In the genomic region with DNA sequence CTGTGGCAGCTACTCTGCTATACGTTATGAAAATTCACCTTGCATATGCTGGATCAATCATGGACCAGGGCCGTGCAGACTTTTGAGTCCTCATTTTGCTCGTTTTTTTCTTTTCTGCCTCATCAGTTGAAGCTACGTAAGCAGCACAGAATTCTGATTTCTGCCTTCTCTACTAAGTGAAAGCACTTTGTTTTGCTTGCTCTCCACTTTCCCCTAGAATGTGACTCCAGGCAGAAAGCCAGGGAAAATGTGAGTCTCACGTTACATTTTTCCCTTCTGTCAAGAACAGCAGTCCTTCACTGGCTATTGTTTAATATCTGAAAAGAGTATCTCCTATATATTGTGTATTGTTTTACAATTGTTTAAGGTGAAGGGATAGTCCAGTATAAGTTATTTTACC, we compare ENCODE assay signal across 14 cellular contexts.
DNase-seq lines count a peak whose midpoint lies in the region; ATAC-seq, FAIRE-seq and TF ChIP-seq lines count a peak whose summit lies in the region.
"Had no signal": no experiment of that assay in that cellular context is flagged by ENCODE, and none has a peak within 500 bp of the region (broad histone marks: within the 10 kb centered on the region; RNA-seq: fewer than 3 reads in every experiment).

No MANE protein-coding gene starts in this region.

- H3K27me3 Mint-ChIP-seq in endothelial cell (ENCODE audit: unreplicated experiment), result no peaks in the 10 kb centered on the region
- H3K27me3 Mint-ChIP-seq: activated B cell treated with CpG ODN at 0.5 μM for 24 hours; dendritic cell treated with granulocyte-macrophage colony-stimulating factor and Interleukin-4, amounts not matched to agents 40 ng/mL and 50 ng/mL, for 4 days had no signal

- POLR2A ChIA-PET in SK-N-SH (lab: Yijun Ruan, JAX), result no interaction called here

- H3K27me3 ChIP-seq in SK-N-SH (ENCODE audit: insufficient read depth) (no peaks in the 10 kb centered on the region), breast epithelium (no peaks in the 10 kb centered on the region), left lung (no peaks in the 10 kb centered on the region), WERI-Rb-1 (ENCODE audit: insufficient read depth, low read depth, severe bottlenecking) (no peaks in the 10 kb centered on the region)

- H3K9me3 Mint-ChIP-seq in endothelial cell (ENCODE audit: unreplicated experiment), result no peaks in the 10 kb centered on the region
- H3K9me3 Mint-ChIP-seq: activated B cell treated with CpG ODN at 0.5 μM for 24 hours; dendritic cell treated with granulocyte-macrophage colony-stimulating factor and Interleukin-4, amounts not matched to agents 40 ng/mL and 50 ng/mL, for 4 days had no signal

- TF ChIP-seq POLR2A in breast epithelium (IDR thresholded peaks at IDR 0.05), result no peak

- H3K36me3 Mint-ChIP-seq in endothelial cell (ENCODE audit: low read depth, unreplicated experiment), result no peaks in the 10 kb centered on the region

- H3K27ac ChIP-seq in SK-N-SH (ENCODE audit: low read depth in 2 of 2, low read length in 1 of 2) (no peak overlapping the region), breast epithelium (no peak overlapping the region), left lung (peak overlapping the region in 1 of 2 donors; percentile 60), WERI-Rb-1 (no peak overlapping the region)

- H3K9me2 ChIP-seq in SK-N-SH, result no peaks in the 10 kb centered on the region

- DNase-seq in SK-N-SH (no peak), breast epithelium (ENCODE audit: low spot score in 2 of 2) (no peak), left lung (peak in 1 of 2 donors; percentile 34), urothelium cell line (ENCODE audit: low spot score) (no peak), endothelial cell (ENCODE audit: low spot score) (no peak), WERI-Rb-1 (no peak)
- DNase-seq: activated B cell treated with CpG ODN at 0.5 μM for 24 hours, NCI-H146, Right ventricle myocardium superior had no signal

- no peaks in the 10 kb centered on the region for H4K20me1 ChIP-seq in SK-N-SH (ENCODE audit: insufficient read depth)

- peak overlapping the region in 1 of 2 experiments; percentile 37; a peak in 2 of 4 replicates for H3K4me3 ChIP-seq in SK-N-SH (ENCODE audit: low read depth in 2 of 2, low read length in 1 of 2)
- peak overlapping the region; percentile 8 to 37 (median 35) for H3K4me3 ChIP-seq in breast epithelium
- H3K4me3 ChIP-seq in left lung, result peak overlapping the region in 1 of 2 donors; percentile 4
- no peak overlapping the region for H3K4me3 ChIP-seq in WERI-Rb-1 (ENCODE audit: low read depth, low read length)

- no peaks in the 10 kb centered on the region for H3F3A ChIP-seq in SK-N-SH (replicated peaks; ENCODE audit: insufficient read depth)

- H3K4me3 Mint-ChIP-seq in endothelial cell (ENCODE audit: unreplicated experiment), result no peak overlapping the region
- H3K4me3 Mint-ChIP-seq: activated B cell treated with CpG ODN at 0.5 μM for 24 hours; activated T-helper 1 cell treated with anti-CD3 and anti-CD28 coated beads, Interleukin-12 subunit alpha, Interleukin-12 subunit beta, Interleukin-2, Interleukin-4 antibody, amounts not matched to agents 30 ng/mL and 10 ng/mL and 1 ng/mL, durations not matched to agents 14 hours and 24 hours and 36 hours; dendritic cell treated with granulocyte-macrophage colony-stimulating factor and Interleukin-4, amounts not matched to agents 40 ng/mL and 50 ng/mL, for 4 days had no signal

- no peak overlapping the region for H3K9ac ChIP-seq in SK-N-SH

- peak; percentile 46 for FAIRE-seq in urothelium cell line (lab: Jason Lieb, UNC)
- FAIRE-seq: GM18507 had no signal

- H3K27ac Mint-ChIP-seq in endothelial cell (ENCODE audit: unreplicated experiment), result no peak overlapping the region
- H3K27ac Mint-ChIP-seq: activated B cell treated with CpG ODN at 0.5 μM for 24 hours; activated T-helper 1 cell treated with anti-CD3 and anti-CD28 coated beads, Interleukin-12 subunit alpha, Interleukin-12 subunit beta, Interleukin-2, Interleukin-4 antibody, amounts not matched to agents 30 ng/mL and 10 ng/mL and 1 ng/mL, durations not matched to agents 14 hours and 24 hours and 36 hours; dendritic cell treated with granulocyte-macrophage colony-stimulating factor and Interleukin-4, amounts not matched to agents 40 ng/mL and 50 ng/mL, for 4 days had no signal

- CTCF ChIA-PET in SK-N-SH (lab: Yijun Ruan, JAX), result no interaction called here

- ATAC-seq in SK-N-SH treated with all-trans-retinoic acid at 6 μM for 48 hours (no peak), left lung (peak; percentile 91), HG02623 (IDR thresholded peaks at IDR 0.05; ENCODE audit: unreplicated experiment) (no peak)

- H2AFZ ChIP-seq in SK-N-SH (ENCODE audit: low read depth), result no peak overlapping the region

- H3K36me3 ChIP-seq in SK-N-SH (replicated peaks in 1 of 2; ENCODE audit: control insufficient read depth in 1 of 2, insufficient read depth in 2 of 2, low read length in 1 of 2), result no peaks in the 10 kb centered on the region
- no peaks in the 10 kb centered on the region for H3K36me3 ChIP-seq in breast epithelium
- H3K36me3 ChIP-seq in left lung, result no peaks in the 10 kb centered on the region
- H3K36me3 ChIP-seq in WERI-Rb-1, result no peaks in the 10 kb centered on the region

- intact Hi-C loops in breast epithelium (cut with DNase I; ENCODE audit: low total_unique reads) (no loop called here), left lung (cut with DNase I) (no loop called here)

- no peak for TF ChIP-seq EP300 in SK-N-SH (IDR thresholded peaks at IDR 0.05; ENCODE audit: borderline replicate concordance in 1 of 2, low read depth in 1 of 2, low read length in 1 of 2)

- no peak for TF ChIP-seq RAD21 in SK-N-SH (IDR thresholded peaks at IDR 0.05; ENCODE audit: low read length)

- H3K9me3 ChIP-seq in SK-N-SH (no peaks in the 10 kb centered on the region), breast epithelium (no peaks in the 10 kb centered on the region), left lung (no peaks in the 10 kb centered on the region), WERI-Rb-1 (ENCODE audit: severe bottlenecking) (no peaks in the 10 kb centered on the region)

- no peaks in the 10 kb centered on the region for H3K4me1 Mint-ChIP-seq in endothelial cell (ENCODE audit: unreplicated experiment)
- H3K4me1 Mint-ChIP-seq: activated B cell treated with CpG ODN at 0.5 μM for 24 hours had no signal

- peak overlapping the region; percentile 52; the same call in 1 of the 2 replicates for H3K4me2 ChIP-seq in SK-N-SH

- H3K4me1 ChIP-seq in SK-N-SH (ENCODE audit: control insufficient read depth in 1 of 2, insufficient read depth in 2 of 2, low read depth in 1 of 2, low read length in 1 of 2) (no peaks in the 10 kb centered on the region), breast epithelium (no peaks in the 10 kb centered on the region), left lung (no peaks in the 10 kb centered on the region)

- TF ChIP-seq CTCF in SK-N-SH (IDR thresholded peaks at IDR 0.05) (no peak), breast epithelium (IDR thresholded peaks at IDR 0.05) (no peak), left lung (IDR thresholded peaks at IDR 0.05) (no peak), endothelial cell (IDR thresholded peaks at IDR 0.05; ENCODE audit: unreplicated experiment) (no peak), WERI-Rb-1 (IDR thresholded peaks at IDR 0.05; ENCODE audit: low read depth, low read length) (no peak)

- under 1% methylated on average over 5 of the region's 5 CpGs for WGBS in SK-N-SH (ENCODE audit: low lambda C conversion rate)

- no peaks in the 10 kb centered on the region for H3K79me2 ChIP-seq in SK-N-SH (ENCODE audit: insufficient read depth)

TF ChIP-seq in SK-N-SH, 30 proteins besides CTCF, POLR2A, EP300 and RAD21:
- TF ChIP-seq IRF3 (IDR thresholded peaks at IDR 0.05; ENCODE audit: low read depth, low read length), result no peak
- TF ChIP-seq TEAD4 (IDR thresholded peaks at IDR 0.05; ENCODE audit: borderline replicate concordance, insufficient read depth), result no peak
- TF ChIP-seq NFIC (IDR thresholded peaks at IDR 0.05; ENCODE audit: borderline replicate concordance), result no peak
- TF ChIP-seq NRF1 (IDR thresholded peaks at IDR 0.05; ENCODE audit: low read depth, low read length), result no peak

TF ChIP-seq in SK-N-SH treated with all-trans-retinoic acid at 6 μM for 48 hours, 23 proteins besides CTCF, POLR2A, EP300 and RAD21 (continues in another document):
- TF ChIP-seq ZNF565 (CRISPR knock-in tag; conservative IDR thresholded peaks at IDR 0.05; ENCODE audit: low read depth), result no peak
- TF ChIP-seq POU6F1 (CRISPR knock-in tag; IDR thresholded peaks at IDR 0.05; ENCODE audit: borderline replicate concordance, low read depth), result no peak
- no peak for TF ChIP-seq ZC3H10 (CRISPR knock-in tag; IDR thresholded peaks at IDR 0.05)
- no peak for TF ChIP-seq TCF4 (CRISPR knock-in tag; IDR thresholded peaks at IDR 0.05; ENCODE audit: borderline replicate concordance)
- TF ChIP-seq CSRNP3 (CRISPR knock-in tag; IDR thresholded peaks at IDR 0.05), result no peak
- no peak for TF ChIP-seq OSR1 (CRISPR knock-in tag; IDR thresholded peaks at IDR 0.05)
